In genomic region chr1:36134805-36135339, GRCh38 we compare ENCODE assay signal across 1 cellular context.
TF ChIP-seq lines count a peak whose summit lies in the region.

No MANE protein-coding gene starts in this region.

TF ChIP-seq in K562, 482 proteins besides CTCF, POLR2A, EP300 and RAD21 (continued from another document and continues in another):
- TF ChIP-seq RERE (CRISPR knock-in tag; IDR thresholded peaks at IDR 0.05; ENCODE audit: borderline replicate concordance), result no peak
- no peak for TF ChIP-seq E2F5 (CRISPR knock-in tag; IDR thresholded peaks at IDR 0.05)
- TF ChIP-seq TRIM28 (IDR thresholded peaks at IDR 0.05), result no peak
- no peak for TF ChIP-seq ZNF146 (CRISPR knock-in tag; IDR thresholded peaks at IDR 0.05; ENCODE audit: unreplicated experiment)
- TF ChIP-seq U2AF2 (optimal IDR thresholded peaks at IDR 0.05; ENCODE audit: low read depth, low read length), result no peak
- no peak for TF ChIP-seq BRCA1 (IDR thresholded peaks at IDR 0.05)
- TF ChIP-seq BRCA1 (CRISPR knock-in tag; IDR thresholded peaks at IDR 0.05), result no peak
- TF ChIP-seq KLF1 (tag; IDR thresholded peaks at IDR 0.05), result no peak
- TF ChIP-seq ZC3H11A (IDR thresholded peaks at IDR 0.05; ENCODE audit: low read depth, low read length), result no peak
- no peak for TF ChIP-seq HOMEZ (CRISPR knock-in tag; IDR thresholded peaks at IDR 0.05)
- no peak for TF ChIP-seq ZNF174 (CRISPR knock-in tag; IDR thresholded peaks at IDR 0.05)
- TF ChIP-seq ZNF347 (CRISPR knock-in tag; IDR thresholded peaks at IDR 0.05; ENCODE audit: low read depth), result no peak
- no peak for TF ChIP-seq ZNF133 (CRISPR knock-in tag; IDR thresholded peaks at IDR 0.05)
- no peak for TF ChIP-seq ZC3H4 (CRISPR knock-in tag; IDR thresholded peaks at IDR 0.05; ENCODE audit: borderline replicate concordance)
- TF ChIP-seq NBN (IDR thresholded peaks at IDR 0.05; ENCODE audit: low read depth), result no peak
- TF ChIP-seq NELFE (IDR thresholded peaks at IDR 0.05; ENCODE audit: insufficient read depth, insufficient read length), result no peak
- no peak for TF ChIP-seq CBFA2T2 (conservative IDR thresholded peaks at IDR 0.05)
- TF ChIP-seq PPARD (CRISPR knock-in tag; IDR thresholded peaks at IDR 0.05), result no peak
- no peak for TF ChIP-seq NCOA6 (IDR thresholded peaks at IDR 0.05)
- TF ChIP-seq HDAC3 (IDR thresholded peaks at IDR 0.05; ENCODE audit: borderline replicate concordance, partially characterized antibody), result no peak
- no peak for TF ChIP-seq RREB1 (CRISPR knock-in tag; IDR thresholded peaks at IDR 0.05)
- TF ChIP-seq SPI1 (IDR thresholded peaks at IDR 0.05; ENCODE audit: borderline replicate concordance, low read depth, low read length), result no peak
- TF ChIP-seq ATF1 (CRISPR knock-in tag; IDR thresholded peaks at IDR 0.05), result no peak
- no peak for TF ChIP-seq ATF1 (tag; IDR thresholded peaks at IDR 0.05)
- 0 out of 2 replicates have a peak, but pooled peaks have one; percentile 70 for TF ChIP-seq AFF4 (CRISPR knock-in tag; IDR thresholded peaks at IDR 0.05)
- TF ChIP-seq ZNF561 (CRISPR knock-in tag; conservative IDR thresholded peaks at IDR 0.05), result no peak
- no peak for TF ChIP-seq MLLT1 (IDR thresholded peaks at IDR 0.05)
- no peak for TF ChIP-seq HES1 (IDR thresholded peaks at IDR 0.05; ENCODE audit: low read depth)
- TF ChIP-seq HLTF (IDR thresholded peaks at IDR 0.05), result no peak
- TF ChIP-seq ZNF445 (CRISPR knock-in tag; IDR thresholded peaks at IDR 0.05; ENCODE audit: low read depth), result no peak
- no peak for TF ChIP-seq ZHX1 (conservative IDR thresholded peaks at IDR 0.05; ENCODE audit: low read length)
- no peak for TF ChIP-seq MEF2A (IDR thresholded peaks at IDR 0.05; ENCODE audit: control insufficient read depth, low read depth, low read length)
- no peak for TF ChIP-seq ZNF277 (CRISPR knock-in tag; IDR thresholded peaks at IDR 0.05; ENCODE audit: borderline replicate concordance)
- no peak for TF ChIP-seq SLC30A9 (CRISPR knock-in tag; IDR thresholded peaks at IDR 0.05)
- no peak for TF ChIP-seq ZNF134 (CRISPR knock-in tag; conservative IDR thresholded peaks at IDR 0.05)
- no peak for TF ChIP-seq ZBTB1 (CRISPR knock-in tag; IDR thresholded peaks at IDR 0.05; ENCODE audit: borderline replicate concordance, low read depth)
